In genomic region chr5:172671091-172671490, GRCh38 we compare ENCODE assay signal across 23 cellular contexts. TPM values are rescaled to one million over a fixed set of nuclear protein-coding genes. Genes with fewer than 3 reads are reported as not detected.
DNase-seq lines count a peak whose midpoint lies in the region; ATAC-seq and TF ChIP-seq lines count a peak whose summit lies in the region.
"Had no signal": no experiment of that assay in that cellular context is flagged by ENCODE, and none has a peak within 500 bp of the region (broad histone marks: within the 10 kb centered on the region; RNA-seq: fewer than 3 reads in every experiment).

No MANE protein-coding gene starts in this region.

- 91 to 98% (median 95%) methylated on average over 5 of the region's 5 CpGs for WGBS in spleen, 5 donors

- H3K9me3 ChIP-seq in left ventricle myocardium inferior (replicated peaks) (no peaks in the 10 kb centered on the region), spleen (no peaks in the 10 kb centered on the region)
- H3K9me3 ChIP-seq: A549; BE2C; BLaER1 treated with 17β-estradiol and CSF1 and Interleukin-3, amounts not matched to agents 10 nM and 100 nM had no signal

- no peak overlapping the region for H3K4me3 ChIP-seq in left ventricle myocardium inferior
- no peak overlapping the region for H3K4me3 ChIP-seq in spleen
- H3K4me3 ChIP-seq: A549; BLaER1 treated with 17β-estradiol and CSF1 and Interleukin-3, amounts not matched to agents 10 nM and 100 nM; GM12878; GM23248 had no signal

- peak overlapping the region; percentile 97 for H3K27ac ChIP-seq in left ventricle myocardium inferior (replicated peaks)
- H3K27ac ChIP-seq in spleen: no peak overlapping the region
- H3K27ac ChIP-seq: 22Rv1; A549; BLaER1 treated with 17β-estradiol and CSF1 and Interleukin-3, amounts not matched to agents 10 nM and 100 nM; GM23248 had no signal

- H3K36me3 ChIP-seq in left ventricle myocardium inferior (peaks cover 45% of the 10 kb centered on the region), spleen (no peaks in the 10 kb centered on the region)

- H3K4me1 ChIP-seq in left ventricle myocardium inferior (peaks cover 100% of the 10 kb centered on the region), spleen (no peaks in the 10 kb centered on the region)
- H3K4me1 ChIP-seq: A549, BE2C had no signal

- TF ChIP-seq CTCF in left ventricle myocardium inferior (IDR thresholded peaks at IDR 0.05; ENCODE audit: borderline replicate concordance) (no peak), spleen (IDR thresholded peaks at IDR 0.05 in 8 of 11, conservative IDR thresholded peaks at IDR 0.05 in 3 of 11) (no peak)

- TF ChIP-seq POLR2A in spleen (IDR thresholded peaks at IDR 0.05): no peak

- intact Hi-C loops in left ventricle myocardium inferior (cut with micrococcal nuclease): no loop called here
- intact Hi-C loops in left cardiac atrium (cut with DNase I): no loop called here
- intact Hi-C loops in spleen (cut with DNase I; ENCODE audit: low total_unique reads): no loop called here
- intact Hi-C loops in head of caudate nucleus (cut with DNase I): no loop called here

- DNase-seq in left ventricle myocardium inferior: no peak
- no peak for DNase-seq in left cardiac atrium
- DNase-seq in epidermal melanocyte (ENCODE audit: insufficient read length, low spot score): peak; percentile 7
- DNase-seq in spleen: peak; percentile 69
- DNase-seq in head of caudate nucleus: no peak
- DNase-seq: ACHN; AML-193; BE2C; CD4-positive, alpha-beta T cell; CD8-positive, alpha-beta memory T cell; DMS 273 treated with DMSO at 0.1 percent for 48 hours; DMS79; EL; GDM1; GM23248; H7; HCEC 1CT had no signal

- H3K27me3 ChIP-seq in left ventricle myocardium inferior (ENCODE audit: low read depth): no peaks in the 10 kb centered on the region
- no peaks in the 10 kb centered on the region for H3K27me3 ChIP-seq in spleen (replicated peaks in 1 of 7)
- H3K27me3 ChIP-seq: BE2C; BLaER1 treated with 17β-estradiol and CSF1 and Interleukin-3, amounts not matched to agents 10 nM and 100 nM had no signal

- ATAC-seq in left cardiac atrium: no peak
- no peak for ATAC-seq in HG02973 (IDR thresholded peaks at IDR 0.05; ENCODE audit: unreplicated experiment)
- ATAC-seq: A549, GM12878 had no signal

RNA-seq across cellular contexts. Expression of gene NEURL1B, which starts 30.0 kb away (rescaled TPM):
- total RNA-seq in left ventricle myocardium inferior (24.0 TPM), left cardiac atrium (10 to 100 TPM; 20.6 to 33.6 TPM), spleen (1 to 10 TPM in 6 of 7 donors, under 1 TPM in 1; 0.85 to 2.5 (median 1.6) TPM)
- polyA plus RNA-seq in spleen: 1 to 10 TPM in 1 of 3 donors, under 1 TPM in 2; 0.26 to 1.0 (median 0.49) TPM
- polyA plus RNA-seq: CD14-positive monocyte; CD8-positive, alpha-beta memory T cell had no signal

Comparison
In these comparisons a context has a peak if more than half of its experiments do, and no peak if none do; other contexts are left out.
1. DNase-seq: peak in epidermal melanocyte (single experiment) and spleen (single experiment); none in left ventricle myocardium inferior (single experiment), left cardiac atrium (single experiment) and head of caudate nucleus (0 of 42).